8 cellular contexts compared by ENCODE assay signal in the genomic region with DNA sequence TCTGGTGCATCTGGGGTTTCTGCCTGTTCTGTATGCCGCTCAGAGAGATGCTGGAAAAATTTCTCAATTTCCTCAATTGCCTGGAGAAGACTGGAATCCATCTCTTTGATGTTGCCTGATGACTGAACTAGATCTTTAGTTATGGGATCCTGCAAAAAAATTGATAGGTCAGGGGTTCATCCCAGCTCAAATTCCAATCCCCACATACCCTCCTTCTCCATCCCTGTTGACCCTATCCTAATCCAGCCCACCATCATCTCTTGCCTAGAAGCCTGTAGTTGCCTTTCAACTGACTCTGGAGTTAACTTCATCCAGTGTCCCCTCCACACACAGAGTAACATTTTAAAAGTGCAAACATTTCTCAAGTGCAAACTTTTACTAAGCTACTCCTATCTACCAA.
"Had no signal": no experiment of that assay in that cellular context is flagged by ENCODE, and none has a peak within 500 bp of the region (broad histone marks: within the 10 kb centered on the region; RNA-seq: fewer than 3 reads in every experiment).

A gene (minus strand): TSS at position 101 of the 400 bp plus-strand sequence. CDS start 0 bp downstream, at position 101.

- H3K4me1 Mint-ChIP-seq: GM23338, H9 had no signal

- DNase-seq: GM23248, GOT3, H7, H9, HCEC 1CT, HFFc6 had no signal

- H3K27ac Mint-ChIP-seq: GM23338, H9, HFFc6 had no signal

- ATAC-seq: GM23338, HCT116 had no signal

- H3K4me3 Mint-ChIP-seq: GM23338, H9, HFFc6 had no signal
